Comparison of ENCODE assay signal across 26 cellular contexts in the genomic region with DNA sequence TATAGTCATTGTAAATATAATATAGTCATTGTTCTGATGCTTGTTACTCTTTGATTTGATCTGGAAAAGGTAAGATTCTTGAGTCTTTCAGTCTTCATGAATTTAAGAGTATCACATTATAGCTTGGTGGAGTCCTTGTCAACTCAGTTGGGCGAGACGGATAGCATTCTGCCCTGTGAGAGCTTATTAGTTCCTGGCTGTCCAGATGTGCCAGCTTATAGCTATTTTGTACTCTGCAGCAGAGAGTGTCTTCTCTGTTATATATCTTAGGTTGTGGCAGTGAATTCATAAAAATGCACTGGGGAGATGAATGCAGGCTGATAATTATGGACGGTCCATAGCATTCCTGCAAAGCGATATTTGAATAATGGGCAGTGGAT.
"Had no signal": no experiment of that assay in that cellular context is flagged by ENCODE, and none has a peak within 500 bp of the region (broad histone marks: within the 10 kb centered on the region; RNA-seq: fewer than 3 reads in every experiment).

No MANE protein-coding gene starts in this region.

- ATAC-seq: activated CD4-positive, alpha-beta T cell treated with anti-CD3 and anti-CD28 coated beads for 36 hours; esophagus mucosa; left colon; pancreas; stimulated activated memory B cell treated with anti-CD40 and anti-IgM and Interleukin-4, amounts not matched to agents 10 μg/mL and 1 μg/mL and 100 μg/mL, for 72 hours; upper lobe of right lung had no signal

- H3K4me1 Mint-ChIP-seq: stimulated activated memory B cell treated with anti-CD40 and anti-IgM and Interleukin-4, amounts not matched to agents 10 μg/mL and 1 μg/mL and 100 μg/mL, for 72 hours had no signal

- H3K27ac ChIP-seq: pancreas, skin epidermis, suprapubic skin, tibial artery, upper lobe of right lung had no signal

- H3K27me3 ChIP-seq: pancreas, suprapubic skin, tibial artery, upper lobe of right lung had no signal

- H3K4me3 Mint-ChIP-seq: activated CD4-positive, alpha-beta T cell treated with anti-CD3 and anti-CD28 coated beads for 36 hours; endodermal cell; immature natural killer cell; stimulated activated memory B cell treated with anti-CD40 and anti-IgM and Interleukin-4, amounts not matched to agents 10 μg/mL and 1 μg/mL and 100 μg/mL, for 72 hours had no signal

- H3K9me3 ChIP-seq: pancreas, prostate gland, suprapubic skin, tibial artery, upper lobe of right lung had no signal

- H3K27me3 Mint-ChIP-seq: activated CD4-positive, alpha-beta T cell treated with anti-CD3 and anti-CD28 coated beads for 36 hours; stimulated activated memory B cell treated with anti-CD40 and anti-IgM and Interleukin-4, amounts not matched to agents 10 μg/mL and 1 μg/mL and 100 μg/mL, for 72 hours had no signal

- H3K4me3 ChIP-seq: pancreas, prostate gland, skin epidermis, suprapubic skin, tibial artery, upper lobe of right lung had no signal

- H3K9me3 Mint-ChIP-seq: endodermal cell; stimulated activated memory B cell treated with anti-CD40 and anti-IgM and Interleukin-4, amounts not matched to agents 10 μg/mL and 1 μg/mL and 100 μg/mL, for 72 hours had no signal

- DNase-seq: activated CD4-positive, alpha-beta T cell treated with anti-CD3 and anti-CD28 coated beads for 36 hours; activated CD4-positive, alpha-beta T cell treated with anti-CD3 and anti-CD28 coated beads, Interleukin-2, amount 50 U/mL, for 48 hours; activated CD4-positive, CD25-positive, alpha-beta regulatory T cell; activated CD8-positive, alpha-beta memory T cell treated with anti-CD3 and anti-CD28 coated beads for 24 hours; activated gamma-delta T cell treated with Interleukin-2 at 50 U/mL for 16 hours; activated T-cell treated with anti-CD3 and anti-CD28 coated beads, Interleukin-2, amount 50 U/mL, for 1 hour; amniotic stem cell; caudate nucleus; endodermal cell; hypothalamus; immature natural killer cell; kidney; left colon; mammary epithelial cell; pancreas; retina; stimulated activated CD4-positive, alpha-beta T cell treated with anti-CD3 and anti-CD28 coated beads, Interleukin-12 subunit alpha, Interleukin-12 subunit beta, amount 100 ng/mL, for 4 hours; stimulated activated CD4-positive, alpha-beta T cell treated with anti-CD3 and anti-CD28 coated beads, Interleukin-4, amount 100 ng/mL, for 1 hour; T-helper 1 cell; tibial artery; upper lobe of right lung had no signal

- H3K4me1 ChIP-seq: pancreas, prostate gland, suprapubic skin had no signal
